ENCODE assay signal across 36 cellular contexts in the genomic region with DNA sequence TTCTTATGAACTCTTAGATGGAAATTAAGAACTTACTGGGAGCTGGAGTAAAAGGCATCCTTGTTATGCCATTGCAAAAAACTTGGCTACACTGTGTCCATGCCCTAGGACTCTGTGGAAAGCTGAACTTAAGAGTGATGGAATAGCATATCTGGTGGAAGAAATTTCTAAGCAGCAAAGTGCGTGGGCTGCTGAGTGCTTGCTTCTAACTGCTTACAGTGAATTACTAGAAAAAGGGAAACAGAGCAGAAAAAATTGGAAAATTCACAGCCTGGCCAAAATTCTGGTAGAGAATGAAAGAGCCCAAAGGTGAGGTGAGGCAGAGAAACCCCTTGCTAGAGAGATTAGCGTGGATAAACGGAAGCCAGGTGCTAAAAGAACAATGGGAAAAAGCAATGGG.
"Had no signal": no experiment of that assay in that cellular context is flagged by ENCODE, and none has a peak within 500 bp of the region (broad histone marks: within the 10 kb centered on the region; RNA-seq: fewer than 3 reads in every experiment).

No MANE protein-coding gene starts in this region.

- DNase-seq: activated B cell treated with CpG ODN at 0.5 μM for 24 hours; activated CD4-positive, alpha-beta memory T cell treated with anti-CD3 and anti-CD28 coated beads for 36 hours; activated CD4-positive, alpha-beta T cell treated with anti-CD3 and anti-CD28 coated beads for 4 hours; activated CD4-positive, alpha-beta T cell treated with anti-CD3 and anti-CD28 coated beads, Interleukin-2, amount 10 ng/mL, durations not matched to agents 24 days and 14 days; activated CD4-positive, alpha-beta T cell treated with anti-CD3 and anti-CD28 coated beads, Interleukin-2, amount 50 U/mL, for 1 hour; activated CD4-positive, alpha-beta T cell treated with anti-CD3 and anti-CD28 coated beads, Interleukin-2, amount 50 U/mL, for 4 hours; activated CD4-positive, CD25-positive, alpha-beta regulatory T cell treated with anti-CD3 and anti-CD28 coated beads, Interleukin-2, amount 50 U/mL, for 72 hours; activated CD8-positive, alpha-beta memory T cell treated with anti-CD3 and anti-CD28 coated beads, Interleukin-2, amount 50 U/mL, for 4 hours; activated CD8-positive, alpha-beta T cell treated with anti-CD3 and anti-CD28 coated beads for 36 hours; activated effector memory CD4-positive, alpha-beta T cell treated with anti-CD3 and anti-CD28 coated beads, Interleukin-2, amount 50 U/mL, for 16 hours; activated gamma-delta T cell treated with Interleukin-2 at 50 U/mL for 16 hours; activated naive CD4-positive, alpha-beta T cell; activated naive CD4-positive, alpha-beta T cell treated with anti-CD3 and anti-CD28 coated beads for 36 hours; activated naive CD4-positive, alpha-beta T cell treated with anti-CD3 and anti-CD28 coated beads, Interleukin-2, amount 50 U/mL, for 16 hours; activated naive CD8-positive, alpha-beta T cell treated with anti-CD3 and anti-CD28 coated beads for 36 hours; activated T-cell treated with anti-CD3 and anti-CD28 coated beads for 4 hours; activated T-cell treated with anti-CD3 and anti-CD28 coated beads, Interleukin-2, amount 50 U/mL, for 1 hour; activated T-cell treated with anti-CD3 and anti-CD28 coated beads, Interleukin-2, amount 50 U/mL, for 4 hours; activated T-cell treated with anti-CD3 and anti-CD28 coated beads, Interleukin-2, amount 50 U/mL, for 72 hours; adrenal gland; amniotic stem cell; aorta; brain microvascular endothelial cell; central memory CD4-positive, alpha-beta T cell; cerebellar nuclear complex; T-helper 1 cell; T-helper 2 cell; T-helper 9 cell had no signal

- H3K27ac Mint-ChIP-seq: activated B cell treated with CpG ODN at 0.5 μM for 24 hours; activated CD4-positive, alpha-beta memory T cell treated with anti-CD3 and anti-CD28 coated beads for 36 hours; activated CD4-positive, alpha-beta T cell treated with anti-CD3 and anti-CD28 coated beads, Interleukin-2, amount 10 ng/mL, durations not matched to agents 24 days and 14 days; activated CD8-positive, alpha-beta T cell treated with anti-CD3 and anti-CD28 coated beads for 36 hours; activated naive CD4-positive, alpha-beta T cell treated with anti-CD3 and anti-CD28 coated beads for 36 hours; activated naive CD4-positive, alpha-beta T cell treated with anti-CD3 and anti-CD28 coated beads, Interleukin-2, amount 50 U/mL, for 72 hours; activated naive CD8-positive, alpha-beta T cell treated with anti-CD3 and anti-CD28 coated beads for 36 hours; activated T-cell treated with anti-CD3 and anti-CD28 coated beads, Interleukin-2, amount 50 U/mL, for 72 hours; activated T-helper 1 cell treated with anti-CD3 and anti-CD28 coated beads, Interleukin-12 subunit alpha, Interleukin-12 subunit beta, Interleukin-2, Interleukin-4 antibody, amounts not matched to agents 30 ng/mL and 10 ng/mL and 1 ng/mL, durations not matched to agents 14 hours and 24 hours and 36 hours; activated T-helper 17 cell treated with anti-CD3 and anti-CD28 coated beads, Interleukin-2, amount 50 U/mL, for 72 hours; T-helper 1 cell treated with Interleukin-12 subunit alpha and Interleukin-12 subunit beta and Interleukin-4 antibody, amounts not matched to agents 30 μg/mL and 1 μg/mL, for 36 hours; T-helper 2 cell treated with Interferon-gamma antibody and Interleukin-4, amounts not matched to agents 5 μg/mL and 100 μg/mL, for 36 hours had no signal

- H3K4me3 ChIP-seq: adrenal gland, body of pancreas, breast epithelium had no signal

- H3K4me1 Mint-ChIP-seq: activated naive CD8-positive, alpha-beta T cell treated with anti-CD3 and anti-CD28 coated beads for 36 hours had no signal

- H3K4me1 ChIP-seq: adrenal gland, breast epithelium had no signal

- H3K27me3 ChIP-seq: adrenal gland, body of pancreas, brain microvascular endothelial cell, breast epithelium had no signal

- H3K27ac ChIP-seq: adrenal gland, brain microvascular endothelial cell, breast epithelium, VCaP had no signal

- H3K4me3 Mint-ChIP-seq: activated B cell treated with CpG ODN at 0.5 μM for 24 hours; activated CD4-positive, alpha-beta memory T cell treated with anti-CD3 and anti-CD28 coated beads for 36 hours; activated CD4-positive, alpha-beta T cell treated with anti-CD3 and anti-CD28 coated beads, Interleukin-2, amount 10 ng/mL, durations not matched to agents 24 days and 14 days; activated CD8-positive, alpha-beta T cell treated with anti-CD3 and anti-CD28 coated beads for 36 hours; activated naive CD4-positive, alpha-beta T cell treated with anti-CD3 and anti-CD28 coated beads for 36 hours; activated naive CD8-positive, alpha-beta T cell treated with anti-CD3 and anti-CD28 coated beads for 36 hours; activated T-cell treated with anti-CD3 and anti-CD28 coated beads, Interleukin-2, amount 50 U/mL, for 4 hours; activated T-cell treated with anti-CD3 and anti-CD28 coated beads, Interleukin-2, amount 50 U/mL, for 72 hours; activated T-helper 1 cell treated with anti-CD3 and anti-CD28 coated beads, Interleukin-12 subunit alpha, Interleukin-12 subunit beta, Interleukin-2, Interleukin-4 antibody, amounts not matched to agents 30 ng/mL and 10 ng/mL and 1 ng/mL, durations not matched to agents 14 hours and 24 hours and 36 hours; activated T-helper 17 cell treated with anti-CD3 and anti-CD28 coated beads, Interleukin-2, amount 50 U/mL, for 72 hours; T-helper 1 cell treated with Interleukin-12 subunit alpha and Interleukin-12 subunit beta and Interleukin-4 antibody, amounts not matched to agents 30 μg/mL and 1 μg/mL, for 36 hours; T-helper 2 cell treated with Interferon-gamma antibody and Interleukin-4, amounts not matched to agents 5 μg/mL and 100 μg/mL, for 36 hours had no signal

- H3K9me3 Mint-ChIP-seq: activated B cell treated with CpG ODN at 0.5 μM for 24 hours; activated CD4-positive, alpha-beta memory T cell treated with anti-CD3 and anti-CD28 coated beads for 36 hours; activated naive CD4-positive, alpha-beta T cell treated with anti-CD3 and anti-CD28 coated beads for 36 hours; activated naive CD8-positive, alpha-beta T cell treated with anti-CD3 and anti-CD28 coated beads for 36 hours; activated T-cell treated with anti-CD3 and anti-CD28 coated beads, Interleukin-2, amount 50 U/mL, for 4 hours; activated T-helper 17 cell treated with anti-CD3 and anti-CD28 coated beads, Interleukin-2, amount 50 U/mL, for 72 hours had no signal

- ATAC-seq: activated CD8-positive, alpha-beta T cell treated with anti-CD3 and anti-CD28 coated beads for 36 hours; activated naive CD4-positive, alpha-beta T cell treated with anti-CD3 and anti-CD28 coated beads, Interleukin-2, amount 50 U/mL, for 72 hours; activated T-cell treated with anti-CD3 and anti-CD28 coated beads, Interleukin-2, amount 50 U/mL, for 4 hours; activated T-cell treated with anti-CD3 and anti-CD28 coated beads, Interleukin-2, amount 50 U/mL, for 72 hours; activated T-helper 17 cell treated with anti-CD3 and anti-CD28 coated beads, Interleukin-2, amount 50 U/mL, for 72 hours had no signal

- H3K36me3 ChIP-seq: adrenal gland, brain microvascular endothelial cell, breast epithelium had no signal

- H3K27me3 Mint-ChIP-seq: activated B cell treated with CpG ODN at 0.5 μM for 24 hours; activated CD4-positive, alpha-beta memory T cell treated with anti-CD3 and anti-CD28 coated beads for 36 hours; activated naive CD8-positive, alpha-beta T cell treated with anti-CD3 and anti-CD28 coated beads for 36 hours; activated T-helper 17 cell treated with anti-CD3 and anti-CD28 coated beads, Interleukin-2, amount 50 U/mL, for 72 hours had no signal

- H3K9me3 ChIP-seq: adrenal gland, body of pancreas, breast epithelium had no signal
